Comparison of ENCODE assay signal across 21 cellular contexts in genomic region chr13:54232700-54233099, GRCh38.
"Had no signal": no experiment of that assay in that cellular context is flagged by ENCODE, and none has a peak within 500 bp of the region (broad histone marks: within the 10 kb centered on the region; RNA-seq: fewer than 3 reads in every experiment).

No MANE protein-coding gene starts in this region.

- H3K9ac ChIP-seq: KMS-11 had no signal

- H3K27me3 ChIP-seq: adrenal gland, SJSA1 had no signal

- DNase-seq: activated CD4-positive, alpha-beta T cell treated with anti-CD3 and anti-CD28 coated beads for 4 hours; activated CD8-positive, alpha-beta memory T cell treated with anti-CD3 and anti-CD28 coated beads, Interleukin-2, amount 50 U/mL, for 48 hours; activated CD8-positive, alpha-beta T cell treated with anti-CD3 and anti-CD28 coated beads, Interleukin-2, amount 10 ng/mL, durations not matched to agents 7 days and 5 days; activated naive CD4-positive, alpha-beta T cell treated with anti-CD3 and anti-CD28 coated beads, Interleukin-2, amount 50 U/mL, for 16 hours; activated naive CD8-positive, alpha-beta T cell treated with anti-CD3 and anti-CD28 coated beads, Interleukin-2, amount 10 ng/mL, durations not matched to agents 7 days and 5 days; activated T-cell treated with anti-CD3 and anti-CD28 coated beads, Interleukin-2, amount 50 U/mL, for 1 hour; adrenal gland; anterior cingulate cortex; cerebellar nuclear complex; NCI-H1436 treated with DMSO at 0.1 percent for 48 hours; NCI-H1930; NCI-H446; NCI-H526 treated with DMSO at 0.1 percent for 48 hours; NCI-H82; NK-92 treated with Interleukin-12 subunit alpha and Interleukin-12 subunit beta, amount 100 ng/mL, for 24 hours; SHP77 had no signal

- H3K36me3 Mint-ChIP-seq: activated naive CD8-positive, alpha-beta T cell treated with anti-CD3 and anti-CD28 coated beads, Interleukin-2, amount 10 ng/mL, durations not matched to agents 7 days and 5 days had no signal

- H3K27me3 Mint-ChIP-seq: activated naive CD8-positive, alpha-beta T cell treated with anti-CD3 and anti-CD28 coated beads, Interleukin-2, amount 10 ng/mL, durations not matched to agents 7 days and 5 days had no signal

- H3K27ac ChIP-seq: adrenal gland, KMS-11, SJSA1 had no signal

- H3K4me1 ChIP-seq: adrenal gland, SJSA1 had no signal

- ATAC-seq: activated CD4-positive, CD25-positive, alpha-beta regulatory T cell treated with anti-CD3 and anti-CD28 coated beads, Interleukin-2, amount 50 U/mL, for 24 hours; activated CD8-positive, alpha-beta T cell treated with anti-CD3 and anti-CD28 coated beads, Interleukin-2, amount 10 ng/mL, durations not matched to agents 7 days and 5 days; SK-N-SH treated with all-trans-retinoic acid at 6 μM for 48 hours had no signal

- H3K4me1 Mint-ChIP-seq: activated naive CD8-positive, alpha-beta T cell treated with anti-CD3 and anti-CD28 coated beads, Interleukin-2, amount 10 ng/mL, durations not matched to agents 7 days and 5 days had no signal

- H3K36me3 ChIP-seq: adrenal gland, SJSA1 had no signal

- H3K4me2 ChIP-seq: KMS-11 had no signal

- H3K9me3 ChIP-seq: adrenal gland, SJSA1 had no signal

- H3K4me3 Mint-ChIP-seq: activated CD8-positive, alpha-beta T cell treated with anti-CD3 and anti-CD28 coated beads, Interleukin-2, amount 10 ng/mL, durations not matched to agents 7 days and 5 days; activated naive CD8-positive, alpha-beta T cell treated with anti-CD3 and anti-CD28 coated beads, Interleukin-2, amount 10 ng/mL, durations not matched to agents 7 days and 5 days; T-helper 1 cell treated with Interleukin-12 subunit alpha and Interleukin-12 subunit beta and Interleukin-4 antibody, amounts not matched to agents 30 μg/mL and 1 μg/mL, for 36 hours had no signal

- H3K4me3 ChIP-seq: adrenal gland, SJSA1 had no signal

- H3K27ac Mint-ChIP-seq: activated CD8-positive, alpha-beta T cell treated with anti-CD3 and anti-CD28 coated beads, Interleukin-2, amount 10 ng/mL, durations not matched to agents 7 days and 5 days; activated naive CD8-positive, alpha-beta T cell treated with anti-CD3 and anti-CD28 coated beads, Interleukin-2, amount 10 ng/mL, durations not matched to agents 7 days and 5 days; T-helper 1 cell treated with Interleukin-12 subunit alpha and Interleukin-12 subunit beta and Interleukin-4 antibody, amounts not matched to agents 30 μg/mL and 1 μg/mL, for 36 hours had no signal
